ENCODE assay signal across 30 cellular contexts in genomic region chr14:90490727-90491050, GRCh38.
"Had no signal": no experiment of that assay in that cellular context is flagged by ENCODE, and none has a peak within 500 bp of the region (broad histone marks: within the 10 kb centered on the region; RNA-seq: fewer than 3 reads in every experiment).

No MANE protein-coding gene starts in this region.

- H3K27me3 Mint-ChIP-seq: activated CD4-positive, alpha-beta T cell treated with anti-CD3 and anti-CD28 coated beads, Interleukin-2, amount 10 ng/mL, durations not matched to agents 24 days and 14 days; activated CD8-positive, alpha-beta T cell treated with anti-CD3 and anti-CD28 coated beads for 36 hours; activated naive CD4-positive, alpha-beta T cell treated with anti-CD3 and anti-CD28 coated beads, Interleukin-2, amount 50 U/mL, for 24 hours; activated naive CD8-positive, alpha-beta T cell treated with anti-CD3 and anti-CD28 coated beads, Interleukin-2, amount 50 U/mL, for 24 hours; stimulated activated naive CD8-positive, alpha-beta T cell treated with anti-CD3 and anti-CD28 coated beads, Interleukin-15, Interleukin-2, amounts not matched to agents 100 ng/mL and 50 ng/mL, for 24 hours had no signal

- H3K36me3 ChIP-seq: gastroesophageal sphincter, neutrophil, ovary, prostate gland, sigmoid colon, tibial nerve had no signal

- H3K27me3 ChIP-seq: gastroesophageal sphincter, hepatocyte, neutrophil, ovary, sigmoid colon, tibial nerve had no signal

- H3K4me3 ChIP-seq: coronary artery, gastroesophageal sphincter, hepatocyte, ovary, prostate gland, sigmoid colon, tibial nerve had no signal

- DNase-seq: activated CD4-positive, alpha-beta T cell treated with anti-CD3 and anti-CD28 coated beads, Interleukin-2, amount 10 ng/mL, durations not matched to agents 24 days and 14 days; activated CD4-positive, CD25-positive, alpha-beta regulatory T cell treated with anti-CD3 and anti-CD28 coated beads, Interleukin-2, amount 50 U/mL, for 72 hours; activated CD8-positive, alpha-beta T cell treated with anti-CD3 and anti-CD28 coated beads for 36 hours; activated gamma-delta T cell treated with Interleukin-2 at 50 U/mL for 16 hours; activated naive CD8-positive, alpha-beta T cell treated with anti-CD3 and anti-CD28 coated beads, Interleukin-2, amount 50 U/mL, for 24 hours; activated T-cell treated with anti-CD3 and anti-CD28 coated beads, Interleukin-2, amount 50 U/mL, for 4 hours; effector memory CD8-positive, alpha-beta T cell; islet precursor cell; left cardiac atrium; left ventricle myocardium superior; naive B cell; nephron progenitor cell; ovary; retina; sigmoid colon; small intestine; stimulated activated CD4-positive, alpha-beta T cell treated with anti-CD3 and anti-CD28 coated beads, Interleukin-4, amount 100 ng/mL, for 24 hours; SW 1271 had no signal

- H3K4me3 Mint-ChIP-seq: activated CD4-positive, alpha-beta T cell treated with anti-CD3 and anti-CD28 coated beads, Interleukin-2, amount 10 ng/mL, durations not matched to agents 24 days and 14 days; activated CD8-positive, alpha-beta T cell treated with anti-CD3 and anti-CD28 coated beads for 36 hours; activated naive CD4-positive, alpha-beta T cell treated with anti-CD3 and anti-CD28 coated beads, Interleukin-2, amount 50 U/mL, for 24 hours; activated naive CD8-positive, alpha-beta T cell treated with anti-CD3 and anti-CD28 coated beads, Interleukin-2, amount 50 U/mL, for 24 hours; activated T-cell treated with anti-CD3 and anti-CD28 coated beads, Interleukin-2, amount 50 U/mL, for 4 hours; activated T-helper 17 cell treated with anti-CD3 and anti-CD28 coated beads, Interleukin-2, amount 50 U/mL, for 72 hours; effector memory CD8-positive, alpha-beta T cell; mesothelial cell of epicardium; naive B cell; nephron progenitor cell; stimulated activated effector memory CD8-positive, alpha-beta T cell treated with anti-CD3 and anti-CD28 coated beads, Interleukin-12 subunit alpha, Interleukin-12 subunit beta, amount 100 ng/mL, for 72 hours; stimulated activated naive CD8-positive, alpha-beta T cell treated with anti-CD3 and anti-CD28 coated beads, Interleukin-15, Interleukin-2, amounts not matched to agents 100 ng/mL and 50 ng/mL, for 24 hours; T-helper 1 cell treated with Interleukin-12 subunit alpha and Interleukin-12 subunit beta and Interleukin-4 antibody, amounts not matched to agents 30 μg/mL and 1 μg/mL, for 36 hours had no signal

- ATAC-seq: activated CD8-positive, alpha-beta T cell treated with anti-CD3 and anti-CD28 coated beads for 36 hours; activated naive CD8-positive, alpha-beta T cell treated with anti-CD3 and anti-CD28 coated beads, Interleukin-2, amount 50 U/mL, for 24 hours; activated T-cell treated with anti-CD3 and anti-CD28 coated beads, Interleukin-2, amount 50 U/mL, for 4 hours; activated T-helper 17 cell treated with anti-CD3 and anti-CD28 coated beads, Interleukin-2, amount 50 U/mL, for 72 hours; effector memory CD8-positive, alpha-beta T cell; stimulated activated effector memory CD8-positive, alpha-beta T cell treated with anti-CD3 and anti-CD28 coated beads, Interleukin-12 subunit alpha, Interleukin-12 subunit beta, amount 100 ng/mL, for 72 hours had no signal

- H3K36me3 Mint-ChIP-seq: activated naive CD4-positive, alpha-beta T cell treated with anti-CD3 and anti-CD28 coated beads, Interleukin-2, amount 50 U/mL, for 24 hours; mesothelial cell of epicardium; naive B cell; stimulated activated effector memory CD8-positive, alpha-beta T cell treated with anti-CD3 and anti-CD28 coated beads, Interleukin-12 subunit alpha, Interleukin-12 subunit beta, amount 100 ng/mL, for 72 hours had no signal

- H3K27ac Mint-ChIP-seq: activated CD4-positive, alpha-beta T cell treated with anti-CD3 and anti-CD28 coated beads, Interleukin-2, amount 10 ng/mL, durations not matched to agents 24 days and 14 days; activated CD8-positive, alpha-beta T cell treated with anti-CD3 and anti-CD28 coated beads for 36 hours; activated naive CD4-positive, alpha-beta T cell treated with anti-CD3 and anti-CD28 coated beads, Interleukin-2, amount 50 U/mL, for 24 hours; activated naive CD8-positive, alpha-beta T cell treated with anti-CD3 and anti-CD28 coated beads, Interleukin-2, amount 50 U/mL, for 24 hours; activated T-helper 17 cell treated with anti-CD3 and anti-CD28 coated beads, Interleukin-2, amount 50 U/mL, for 72 hours; effector memory CD8-positive, alpha-beta T cell; mesothelial cell of epicardium; naive B cell; nephron progenitor cell; stimulated activated effector memory CD8-positive, alpha-beta T cell treated with anti-CD3 and anti-CD28 coated beads, Interleukin-12 subunit alpha, Interleukin-12 subunit beta, amount 100 ng/mL, for 72 hours; stimulated activated naive CD8-positive, alpha-beta T cell treated with anti-CD3 and anti-CD28 coated beads, Interleukin-15, Interleukin-2, amounts not matched to agents 100 ng/mL and 50 ng/mL, for 24 hours; T-helper 1 cell treated with Interleukin-12 subunit alpha and Interleukin-12 subunit beta and Interleukin-4 antibody, amounts not matched to agents 30 μg/mL and 1 μg/mL, for 36 hours had no signal

- H3K9me3 Mint-ChIP-seq: activated CD4-positive, alpha-beta T cell treated with anti-CD3 and anti-CD28 coated beads, Interleukin-2, amount 10 ng/mL, durations not matched to agents 24 days and 14 days; activated CD8-positive, alpha-beta T cell treated with anti-CD3 and anti-CD28 coated beads for 36 hours; activated naive CD4-positive, alpha-beta T cell treated with anti-CD3 and anti-CD28 coated beads, Interleukin-2, amount 50 U/mL, for 24 hours; activated naive CD8-positive, alpha-beta T cell treated with anti-CD3 and anti-CD28 coated beads, Interleukin-2, amount 50 U/mL, for 24 hours; activated T-cell treated with anti-CD3 and anti-CD28 coated beads, Interleukin-2, amount 50 U/mL, for 4 hours; activated T-helper 17 cell treated with anti-CD3 and anti-CD28 coated beads, Interleukin-2, amount 50 U/mL, for 72 hours; mesothelial cell of epicardium; nephron progenitor cell; stimulated activated effector memory CD8-positive, alpha-beta T cell treated with anti-CD3 and anti-CD28 coated beads, Interleukin-12 subunit alpha, Interleukin-12 subunit beta, amount 100 ng/mL, for 72 hours; stimulated activated naive CD8-positive, alpha-beta T cell treated with anti-CD3 and anti-CD28 coated beads, Interleukin-15, Interleukin-2, amounts not matched to agents 100 ng/mL and 50 ng/mL, for 24 hours; T-helper 1 cell treated with Interleukin-12 subunit alpha and Interleukin-12 subunit beta and Interleukin-4 antibody, amounts not matched to agents 30 μg/mL and 1 μg/mL, for 36 hours had no signal

- H3K4me1 ChIP-seq: prostate gland had no signal

- H3K4me1 Mint-ChIP-seq: activated CD4-positive, alpha-beta T cell treated with anti-CD3 and anti-CD28 coated beads, Interleukin-2, amount 10 ng/mL, durations not matched to agents 24 days and 14 days; activated naive CD4-positive, alpha-beta T cell treated with anti-CD3 and anti-CD28 coated beads, Interleukin-2, amount 50 U/mL, for 24 hours; activated naive CD8-positive, alpha-beta T cell treated with anti-CD3 and anti-CD28 coated beads, Interleukin-2, amount 50 U/mL, for 24 hours; activated T-helper 17 cell treated with anti-CD3 and anti-CD28 coated beads, Interleukin-2, amount 50 U/mL, for 72 hours; stimulated activated effector memory CD8-positive, alpha-beta T cell treated with anti-CD3 and anti-CD28 coated beads, Interleukin-12 subunit alpha, Interleukin-12 subunit beta, amount 100 ng/mL, for 72 hours had no signal

- H3K27ac ChIP-seq: hepatocyte, neutrophil, ovary, prostate gland had no signal

- H3K9me3 ChIP-seq: gastroesophageal sphincter, neutrophil, ovary, prostate gland, sigmoid colon, tibial nerve had no signal
